10 cellular contexts compared by ENCODE assay signal in genomic region chr22:37419370-37419915, GRCh38. TPM values are rescaled to one million over a fixed set of nuclear protein-coding genes. Genes with fewer than 3 reads are reported as not detected.
DNase-seq lines count a peak whose midpoint lies in the region; ATAC-seq and TF ChIP-seq lines count a peak whose summit lies in the region.
"Had no signal": no experiment of that assay in that cellular context is flagged by ENCODE, and none has a peak within 500 bp of the region (broad histone marks: within the 10 kb centered on the region; RNA-seq: fewer than 3 reads in every experiment).

No MANE protein-coding gene starts in this region.

- POLR2A ChIA-PET in CD4-positive, alpha-beta memory T cell (lab: Charles Lee; ENCODE audit: partially characterized antibody) = no interaction called here
- POLR2A ChIA-PET in PC-9 (lab: Charles Lee; ENCODE audit: unreplicated experiment) = no interaction called here

- ATAC-seq in HG03432 (IDR thresholded peaks at IDR 0.05; ENCODE audit: unreplicated experiment) = no peak
- ATAC-seq in GM21526 (IDR thresholded peaks at IDR 0.05; ENCODE audit: low FRiP score, unreplicated experiment) = no peak
- no peak for ATAC-seq in mucosa of descending colon
- no peak for ATAC-seq in GM19397 (IDR thresholded peaks at IDR 0.05; ENCODE audit: unreplicated experiment)

- H3K9me3 ChIP-seq in CD4-positive, alpha-beta memory T cell (ENCODE audit: control insufficient read depth in 1 of 2, low read length in 2 of 2) = no peaks in the 10 kb centered on the region
- no peaks in the 10 kb centered on the region for H3K9me3 ChIP-seq in PC-9 (ENCODE audit: insufficient read depth, low read depth)
- H3K9me3 ChIP-seq in endodermal cell (ENCODE audit: control insufficient read depth, low read length) = no peaks in the 10 kb centered on the region
- H3K9me3 ChIP-seq in neural progenitor cell (ENCODE audit: low read depth) = no peaks in the 10 kb centered on the region
- no peaks in the 10 kb centered on the region for H3K9me3 ChIP-seq in mucosa of descending colon

- no TSS peak for BruUV-seq in PC-9 (replicated peaks; lab: Mats Ljungman, UMichigan)

- no peaks in the 10 kb centered on the region for H3K36me3 Mint-ChIP-seq in CD4-positive, alpha-beta memory T cell
- H3K36me3 Mint-ChIP-seq in endodermal cell (ENCODE audit: low read depth) (no peaks in the 10 kb centered on the region), neural progenitor cell (no peaks in the 10 kb centered on the region)

- H3K27ac ChIP-seq in CD4-positive, alpha-beta memory T cell (ENCODE audit: low read depth, low read length) = no peak overlapping the region
- H3K27ac ChIP-seq in PC-9 (no peak overlapping the region), endodermal cell (ENCODE audit: low read depth, low read length) (no peak overlapping the region), neural progenitor cell (no peak overlapping the region)

- H3K79me2 ChIP-seq in PC-9 (ENCODE audit: low read depth) (peaks cover 45% of the 10 kb centered on the region), neural progenitor cell (ENCODE audit: low read depth) (no peaks in the 10 kb centered on the region)

- DNase-seq in CD4-positive, alpha-beta memory T cell = no peak
- DNase-seq in PC-9 = no peak
- DNase-seq in endodermal cell = no peak
- no peak for DNase-seq in neural progenitor cell (ENCODE audit: low spot score)
- no peak for DNase-seq in mucosa of descending colon
- DNase-seq: NCI-H82, occipital lobe had no signal

- peaks cover 15% of the 10 kb centered on the region for H3K4me1 ChIP-seq in CD4-positive, alpha-beta memory T cell (ENCODE audit: insufficient read depth, low read length)
- H3K4me1 ChIP-seq in PC-9 (replicated peaks; ENCODE audit: insufficient read depth) = peaks cover 23% of the 10 kb centered on the region
- no peaks in the 10 kb centered on the region for H3K4me1 ChIP-seq in endodermal cell (ENCODE audit: control insufficient read depth, insufficient read depth, low read length)
- H3K4me1 ChIP-seq in neural progenitor cell = peaks cover 22% of the 10 kb centered on the region
- H3K4me1 ChIP-seq in mucosa of descending colon (ENCODE audit: low read depth) = no peaks in the 10 kb centered on the region

- H2AFZ ChIP-seq in PC-9 (peak overlapping the region; percentile 88), neural progenitor cell (replicated peaks) (peak overlapping the region; percentile 89)

- H3K4me2 ChIP-seq in PC-9 (peak overlapping the region; percentile 82), neural progenitor cell (peak overlapping the region; percentile 79)

- peaks cover 24% of the 10 kb centered on the region; the same call in 1 of the 2 replicates for H3F3A ChIP-seq in PC-9 (ENCODE audit: insufficient read depth, low read depth)
- peaks cover 49% of the 10 kb centered on the region for H3F3A ChIP-seq in neural progenitor cell (ENCODE audit: low read depth)

- H3K9ac ChIP-seq in endodermal cell (ENCODE audit: extremely low read depth, low read length, poor library complexity, severe bottlenecking) (no peak overlapping the region), neural progenitor cell (no peak overlapping the region)

- CTCF ChIA-PET in CD4-positive, alpha-beta memory T cell (lab: Charles Lee; ENCODE audit: partially characterized antibody) = no interaction called here
- CTCF ChIA-PET in PC-9 (lab: Charles Lee) = no interaction called here

- H3K27ac Mint-ChIP-seq in CD4-positive, alpha-beta memory T cell = no peak overlapping the region
- no peak overlapping the region for H3K27ac Mint-ChIP-seq in endodermal cell
- H3K27ac Mint-ChIP-seq in neural progenitor cell = peak overlapping the region; percentile 14

- peaks cover 21 to 39% (median 27%) of the 10 kb centered on the region in 4 donors for H3K4me1 Mint-ChIP-seq in CD4-positive, alpha-beta memory T cell
- H3K4me1 Mint-ChIP-seq in endodermal cell = peaks cover 17% of the 10 kb centered on the region
- H3K4me1 Mint-ChIP-seq in neural progenitor cell = peaks cover 52% of the 10 kb centered on the region

- peaks cover 25 to 39% of the 10 kb centered on the region in 2 donors for H3K27me3 Mint-ChIP-seq in CD4-positive, alpha-beta memory T cell
- H3K27me3 Mint-ChIP-seq in endodermal cell (ENCODE audit: insufficient read depth) (peaks cover 50% of the 10 kb centered on the region), neural progenitor cell (ENCODE audit: insufficient read depth, low read depth) (peaks cover 53% of the 10 kb centered on the region)

- no peak for TF ChIP-seq CTCF in PC-9 (conservative IDR thresholded peaks at IDR 0.05)
- TF ChIP-seq CTCF in endodermal cell (conservative IDR thresholded peaks at IDR 0.05) = no peak
- no peak for TF ChIP-seq CTCF in neural progenitor cell (IDR thresholded peaks at IDR 0.05)
- no peak for TF ChIP-seq CTCF in mucosa of descending colon (IDR thresholded peaks at IDR 0.05)

- peaks cover 4% of the 10 kb centered on the region for H3K27me3 ChIP-seq in CD4-positive, alpha-beta memory T cell (ENCODE audit: insufficient read depth, low read length)
- H3K27me3 ChIP-seq in PC-9 (ENCODE audit: insufficient read depth, low read depth) (no peaks in the 10 kb centered on the region), endodermal cell (ENCODE audit: control insufficient read depth, insufficient read depth, low read length, poor library complexity, severe bottlenecking) (peaks cover 59% of the 10 kb centered on the region), neural progenitor cell (peaks cover 49% of the 10 kb centered on the region)

- peak overlapping the region; percentile 59 to 85 (median 76) for H3K4me3 Mint-ChIP-seq in CD4-positive, alpha-beta memory T cell
- peak overlapping the region; percentile 69 for H3K4me3 Mint-ChIP-seq in endodermal cell
- H3K4me3 Mint-ChIP-seq in neural progenitor cell = peak overlapping the region; percentile 83

- H4K20me1 ChIP-seq in PC-9 (ENCODE audit: insufficient read depth) (no peaks in the 10 kb centered on the region; the same call in 1 of the 2 replicates), neural progenitor cell (ENCODE audit: low read depth) (peaks cover 5% of the 10 kb centered on the region)

- no peaks in the 10 kb centered on the region for H3K9me2 ChIP-seq in PC-9 (ENCODE audit: insufficient read depth)

- intact Hi-C loops in CD4-positive, alpha-beta memory T cell (cut with micrococcal nuclease) = no loop called here
- intact Hi-C loops in PC-9 (cut with micrococcal nuclease; ENCODE audit: unreplicated experiment) (no loop called here), mucosa of descending colon (cut with DNase I, micrococcal nuclease) (loop anchor here in 1 of 2 donors (5.0 kb wide), 1 partner anchor 108 kb away; no protein-coding TSS in a partner anchor)

- H3K36me3 ChIP-seq in CD4-positive, alpha-beta memory T cell (ENCODE audit: insufficient read depth, low read length) = no peaks in the 10 kb centered on the region
- no peaks in the 10 kb centered on the region for H3K36me3 ChIP-seq in PC-9 (ENCODE audit: low read depth)
- H3K36me3 ChIP-seq in endodermal cell (ENCODE audit: control insufficient read depth, insufficient read depth, low read length) = no peaks in the 10 kb centered on the region
- no peaks in the 10 kb centered on the region for H3K36me3 ChIP-seq in neural progenitor cell
- H3K36me3 ChIP-seq in mucosa of descending colon (ENCODE audit: low read depth) = no peaks in the 10 kb centered on the region

- H3K4me3 ChIP-seq in CD4-positive, alpha-beta memory T cell (ENCODE audit: low read length in 2 of 2) = no peak overlapping the region
- H3K4me3 ChIP-seq in PC-9 = peak overlapping the region; percentile 60
- no peak overlapping the region for H3K4me3 ChIP-seq in endodermal cell (ENCODE audit: low read length)
- peak overlapping the region; percentile 52 for H3K4me3 ChIP-seq in neural progenitor cell
- H3K4me3 ChIP-seq in mucosa of descending colon = no peak overlapping the region

- H3K9me3 Mint-ChIP-seq in CD4-positive, alpha-beta memory T cell = peaks cover 0 to 3% (median 0%) of the 10 kb centered on the region in 8 donors
- H3K9me3 Mint-ChIP-seq in endodermal cell (no peaks in the 10 kb centered on the region), neural progenitor cell (no peaks in the 10 kb centered on the region)

- 52 to 80% methylated on average over 6 to 35 of the region's 35 CpGs for WGBS in endodermal cell (ENCODE audit: insufficient coverage in 1 of 2, insufficient read length in 1 of 2), 2 experiments

RNA-seq across cellular contexts. Expression of gene ELFN2, which starts 7.8 kb away (rescaled TPM):
- total RNA-seq in CD4-positive, alpha-beta memory T cell = under 1 TPM; 0.32 to 0.55 TPM
- not detected for polyA plus RNA-seq in CD4-positive, alpha-beta memory T cell
- total RNA-seq in PC-9 (2021) (30.8 and 36.6 TPM in 2 replicates), endodermal cell (under 1 TPM; 0.40 to 0.46 TPM), neural progenitor cell (ENCODE audit: low replicate concordance) (0.82 and 1.1 TPM in 2 replicates), mucosa of descending colon (under 1 TPM in 2 of 3 donors, not detected in 1; 0.35 to 0.54 TPM)
- polyA plus RNA-seq in endodermal cell (2013, experiment 1 of 2) = 2.1 TPM
- 1.7 TPM for polyA plus RNA-seq in endodermal cell (2013, experiment 2 of 2)

Comparison
In these comparisons a context has a peak if more than half of its experiments do, and no peak if none do; other contexts are left out.
1. H3K4me3 ChIP-seq: peak in PC-9 (single experiment) and neural progenitor cell (single experiment); none in CD4-positive, alpha-beta memory T cell (0 of 2), endodermal cell (single experiment) and mucosa of descending colon (single experiment).
2. RNA of gene ELFN2, which starts 7.8 kb away (total RNA-seq): 30.8 to 36.6 TPM in PC-9; 0.82 to 1.1 TPM in neural progenitor cell, 0.32 to 0.55 TPM in CD4-positive, alpha-beta memory T cell, 0.40 to 0.46 TPM in endodermal cell and 0.35 to 0.54 TPM in mucosa of descending colon; every median in the first group is over 10 times any median in the second.
3. Peak in every context shown above with its lines, with median percentiles within 50 percentile points of each other: H3K4me3 Mint-ChIP-seq.